In genomic region chr2:74670263-74670662, GRCh38 we compare ENCODE assay signal across 10 cellular contexts. TPM values are rescaled to one million over a fixed set of nuclear protein-coding genes. Genes with fewer than 3 reads are reported as not detected.
"Had no signal": no experiment of that assay in that cellular context is flagged by ENCODE, and none has a peak within 500 bp of the region (broad histone marks: within the 10 kb centered on the region; RNA-seq: fewer than 3 reads in every experiment).

No MANE protein-coding gene starts in this region.

- ATAC-seq: GM23338, HCT116, HepG2 had no signal

- FAIRE-seq: H1, H54, HepG2 had no signal

- H2AFZ ChIP-seq: GM23338 had no signal

- DNase-seq: H9, HFFc6, KBM-7 had no signal

- H3K4me3 ChIP-seq: GM23338 had no signal

- H3K4me2 ChIP-seq: GM23338, KMS-11 had no signal

- H3K9ac ChIP-seq: KMS-11 had no signal

- H3K27ac ChIP-seq: HL-60, KMS-11 had no signal

RNA-seq across cellular contexts. Expression of gene M1AP, which starts 22.1 kb away (rescaled TPM):
- total RNA-seq: HepG2 had no signal
- polyA plus RNA-seq: HepG2 had no signal
